Comparison of ENCODE assay signal across 1 cellular context in genomic region chr11:65389294-65389980, GRCh38.
TF ChIP-seq lines count a peak whose summit lies in the region.

No MANE protein-coding gene starts in this region.

TF ChIP-seq in HCT116, 20 proteins besides CTCF, POLR2A, EP300 and RAD21 (continued from another document):
- TF ChIP-seq POLR2AphosphoS5 (IDR thresholded peaks at IDR 0.05; ENCODE audit: low read depth, low read length) (no peak), JUND (IDR thresholded peaks at IDR 0.05) (no peak), FOSL1 (IDR thresholded peaks at IDR 0.05; ENCODE audit: low read depth) (no peak), SIN3A (IDR thresholded peaks at IDR 0.05; ENCODE audit: low read depth) (no peak), CBX3 (IDR thresholded peaks at IDR 0.05; ENCODE audit: low read depth) (no peak), ATF3 (IDR thresholded peaks at IDR 0.05) (no peak), MAX (IDR thresholded peaks at IDR 0.05) (no peak)
